Comparison of ENCODE assay signal across 22 cellular contexts in genomic region chr6:129866256-129866655, GRCh38. TPM values are rescaled to one million over a fixed set of nuclear protein-coding genes. Genes with fewer than 3 reads are reported as not detected.
DNase-seq lines count a peak whose midpoint lies in the region; ATAC-seq and TF ChIP-seq lines count a peak whose summit lies in the region.
"Had no signal": no experiment of that assay in that cellular context is flagged by ENCODE, and none has a peak within 500 bp of the region (broad histone marks: within the 10 kb centered on the region; RNA-seq: fewer than 3 reads in every experiment).

No MANE protein-coding gene starts in this region.

- no peaks in the 10 kb centered on the region for H3K36me3 ChIP-seq in mammary epithelial cell (ENCODE audit: insufficient read depth, low read length)
- H3K36me3 ChIP-seq in breast epithelium = no peaks in the 10 kb centered on the region
- no peaks in the 10 kb centered on the region for H3K36me3 ChIP-seq in upper lobe of left lung
- H3K36me3 ChIP-seq: BLaER1, Peyer's patch had no signal

- H3K27me3 Mint-ChIP-seq in neural crest cell (ENCODE audit: low read depth) = no peaks in the 10 kb centered on the region
- H3K27me3 Mint-ChIP-seq: IgD-negative memory B cell had no signal

- dilution Hi-C loops in mammary epithelial cell (cut with HindIII; ENCODE audit: low sequenced_read_pairs) = no loop called here

- H3K27me3 ChIP-seq in mammary epithelial cell (ENCODE audit: insufficient read depth, low read length) (no peaks in the 10 kb centered on the region), breast epithelium (no peaks in the 10 kb centered on the region), dorsolateral prefrontal cortex (no peaks in the 10 kb centered on the region), upper lobe of left lung (no peaks in the 10 kb centered on the region)
- H3K27me3 ChIP-seq: BLaER1, Peyer's patch had no signal

- H3K9me3 ChIP-seq in mammary epithelial cell (replicated peaks; ENCODE audit: insufficient read depth, low read length) = no peaks in the 10 kb centered on the region
- no peaks in the 10 kb centered on the region for H3K9me3 ChIP-seq in breast epithelium
- H3K9me3 ChIP-seq in upper lobe of left lung = no peaks in the 10 kb centered on the region
- H3K9me3 ChIP-seq: Peyer's patch had no signal

- intact Hi-C loops in mammary epithelial cell (cut with micrococcal nuclease) (no loop called here), breast epithelium (cut with DNase I; ENCODE audit: low total_unique reads) (no loop called here), dorsolateral prefrontal cortex (cut with DNase I) (loop anchor here in 1 of 2 donors (5.0 kb wide), 1 partner anchor 269 kb away; no protein-coding TSS in a partner anchor), Right ventricle myocardium superior (cut with DNase I) (no loop called here)

- no peak for TF ChIP-seq CTCF in mammary epithelial cell (conservative IDR thresholded peaks at IDR 0.05 in 1 of 2, IDR thresholded peaks at IDR 0.05 in 1 of 2; ENCODE audit: extremely low read depth in 1 of 2, insufficient read depth in 1 of 2, low read depth in 1 of 2, low read length in 2 of 2)
- TF ChIP-seq CTCF in breast epithelium (IDR thresholded peaks at IDR 0.05) = no peak
- TF ChIP-seq CTCF in dorsolateral prefrontal cortex (IDR thresholded peaks at IDR 0.05 in 54 of 56, conservative IDR thresholded peaks at IDR 0.05 in 2 of 56; ENCODE audit: low read depth in 1 of 56, partially characterized antibody in 56 of 56) = peak in 5 of 56 donors; percentile 7 to 27 (median 11)
- TF ChIP-seq CTCF in neural crest cell (conservative IDR thresholded peaks at IDR 0.05) = no peak
- TF ChIP-seq CTCF in upper lobe of left lung (IDR thresholded peaks at IDR 0.05) = no peak

- H3K9ac ChIP-seq in mammary epithelial cell (ENCODE audit: insufficient read depth, low read length) = no peak overlapping the region
- H3K9ac ChIP-seq: BLaER1 had no signal

- no TSS peak for BruUV-seq in mammary epithelial cell (replicated peaks; lab: Mats Ljungman, UMichigan)

- no peaks in the 10 kb centered on the region for H3K36me3 Mint-ChIP-seq in neural crest cell (ENCODE audit: low read depth)
- H3K36me3 Mint-ChIP-seq: CD8-positive, alpha-beta T cell; IgD-negative memory B cell had no signal

- no peaks in the 10 kb centered on the region for H3K79me2 ChIP-seq in mammary epithelial cell (ENCODE audit: insufficient read depth, low read length)

- CTCF ChIA-PET in mammary epithelial cell (lab: Charles Lee; ENCODE audit: low non-redundant PET) = no interaction called here

- no peak overlapping the region for H3K4me2 ChIP-seq in mammary epithelial cell (ENCODE audit: insufficient read depth, low read depth, low read length)
- H3K4me2 ChIP-seq: BLaER1 had no signal

- peak overlapping the region; percentile 47 for H2AFZ ChIP-seq in mammary epithelial cell (ENCODE audit: low read depth, low read length)

- H4K20me1 ChIP-seq in mammary epithelial cell (ENCODE audit: insufficient read depth, low read length) = no peaks in the 10 kb centered on the region
- H4K20me1 ChIP-seq: BLaER1 had no signal

- TF ChIP-seq EP300 in upper lobe of left lung (IDR thresholded peaks at IDR 0.05) = no peak

- peak overlapping the region; percentile 22 for H3K27ac Mint-ChIP-seq in neural crest cell (ENCODE audit: unreplicated experiment)
- H3K27ac Mint-ChIP-seq: CD8-positive, alpha-beta T cell; IgD-negative memory B cell had no signal

- DNase-seq in mammary epithelial cell (no peak), breast epithelium (ENCODE audit: low spot score in 2 of 2) (no peak), dorsolateral prefrontal cortex (no peak), neural crest cell (ENCODE audit: low read depth, low spot score) (no peak), Right ventricle myocardium superior (no peak), DMS114 treated with DMSO at 0.1 percent for 48 hours (lab: John Stamatoyannopoulos, UW; ENCODE audit: unreplicated experiment) (no peak), upper lobe of left lung (no peak), UCSD-AML1 (lab: John Stamatoyannopoulos, UW; ENCODE audit: unreplicated experiment) (no peak)
- DNase-seq: 8988T; CD8-positive, alpha-beta T cell; GDM1; HCEC 1CT; NCI-H1105 treated with DMSO at 0.1 percent for 48 hours; NCI-H1694 treated with DMSO at 0.1 percent for 48 hours; NCI-H2107; NCI-H2227 treated with DMSO at 0.1 percent for 48 hours; NCI-H524; Peyer's patch had no signal

- H3K4me1 Mint-ChIP-seq in neural crest cell = peaks cover 8% of the 10 kb centered on the region

- in situ Hi-C loops in mammary epithelial cell (cut with MboI; ENCODE audit: low sequenced_read_pairs in 2 of 2) = no loop called here

- no peak overlapping the region for H3K4me3 ChIP-seq in mammary epithelial cell (replicated peaks in 1 of 3; ENCODE audit: insufficient read depth in 1 of 3, low read depth in 2 of 3, low read length in 3 of 3)
- H3K4me3 ChIP-seq in breast epithelium = no peak overlapping the region
- H3K4me3 ChIP-seq in dorsolateral prefrontal cortex = peak overlapping the region in 1 of 59 donors; percentile 8
- H3K4me3 ChIP-seq in upper lobe of left lung = no peak overlapping the region
- H3K4me3 ChIP-seq: BLaER1, Peyer's patch had no signal

- no peak overlapping the region for H3K27ac ChIP-seq in mammary epithelial cell (ENCODE audit: insufficient read depth, low read depth, low read length)
- no peak overlapping the region for H3K27ac ChIP-seq in breast epithelium
- peak overlapping the region in 58 of 59 donors; percentile 38 to 97 (median 88) for H3K27ac ChIP-seq in dorsolateral prefrontal cortex
- no peak overlapping the region for H3K27ac ChIP-seq in upper lobe of left lung
- H3K27ac ChIP-seq: BLaER1, HL-60, Peyer's patch had no signal

- no peaks in the 10 kb centered on the region for H3K9me3 Mint-ChIP-seq in neural crest cell

- ATAC-seq in Right ventricle myocardium superior (ENCODE audit: poor library complexity) (no peak), upper lobe of left lung (ENCODE audit: low FRiP score in 2 of 2) (no peak)
- ATAC-seq: CD8-positive, alpha-beta T cell; Right ventricle myocardium inferior had no signal

- no peak overlapping the region for H3K4me3 Mint-ChIP-seq in neural crest cell
- H3K4me3 Mint-ChIP-seq: CD8-positive, alpha-beta T cell; IgD-negative memory B cell had no signal

- H3K4me1 ChIP-seq in mammary epithelial cell (ENCODE audit: insufficient read depth, low read length) (peaks cover 17% of the 10 kb centered on the region), breast epithelium (no peaks in the 10 kb centered on the region), upper lobe of left lung (no peaks in the 10 kb centered on the region)
- H3K4me1 ChIP-seq: BLaER1, Peyer's patch had no signal

- 6% methylated on average over 1 of the region's 1 CpG for WGBS in mammary epithelial cell (ENCODE audit: low coverage, missing lambda C conversion rate)
- 71 to 74% methylated on average over 1 of the region's 1 CpG for WGBS in upper lobe of left lung, 2 donors

- no peak for TF ChIP-seq POLR2A in breast epithelium (IDR thresholded peaks at IDR 0.05)
- TF ChIP-seq POLR2A in upper lobe of left lung (IDR thresholded peaks at IDR 0.05) = no peak

RNA-seq across cellular contexts. Expression of gene TMEM244, which starts 5.1 kb away (rescaled TPM):
- not detected for total RNA-seq in mammary epithelial cell
- not detected for polyA plus RNA-seq in mammary epithelial cell
- not detected for polyA minus RNA-seq in mammary epithelial cell
- total RNA-seq in breast epithelium = not detected
- total RNA-seq in dorsolateral prefrontal cortex = 1 to 10 TPM in 61 of 120 experiments, under 1 TPM in 5, not detected in 54; 0.88 to 4.5 (median 1.6) TPM
- total RNA-seq in neural crest cell = not detected in 2 replicates
- total RNA-seq in Right ventricle myocardium superior = not detected
- not detected for total RNA-seq in upper lobe of left lung
- total RNA-seq: CD8-positive, alpha-beta T cell; Peyer's patch; Right ventricle myocardium inferior had no signal

Comparison
In these comparisons a context has a peak if more than half of its experiments do, and no peak if none do; other contexts are left out.
1. H3K27ac ChIP-seq: peak in dorsolateral prefrontal cortex (58 of 59); none in mammary epithelial cell (single experiment), breast epithelium (0 of 2) and upper lobe of left lung (0 of 4).